In the genomic region with DNA sequence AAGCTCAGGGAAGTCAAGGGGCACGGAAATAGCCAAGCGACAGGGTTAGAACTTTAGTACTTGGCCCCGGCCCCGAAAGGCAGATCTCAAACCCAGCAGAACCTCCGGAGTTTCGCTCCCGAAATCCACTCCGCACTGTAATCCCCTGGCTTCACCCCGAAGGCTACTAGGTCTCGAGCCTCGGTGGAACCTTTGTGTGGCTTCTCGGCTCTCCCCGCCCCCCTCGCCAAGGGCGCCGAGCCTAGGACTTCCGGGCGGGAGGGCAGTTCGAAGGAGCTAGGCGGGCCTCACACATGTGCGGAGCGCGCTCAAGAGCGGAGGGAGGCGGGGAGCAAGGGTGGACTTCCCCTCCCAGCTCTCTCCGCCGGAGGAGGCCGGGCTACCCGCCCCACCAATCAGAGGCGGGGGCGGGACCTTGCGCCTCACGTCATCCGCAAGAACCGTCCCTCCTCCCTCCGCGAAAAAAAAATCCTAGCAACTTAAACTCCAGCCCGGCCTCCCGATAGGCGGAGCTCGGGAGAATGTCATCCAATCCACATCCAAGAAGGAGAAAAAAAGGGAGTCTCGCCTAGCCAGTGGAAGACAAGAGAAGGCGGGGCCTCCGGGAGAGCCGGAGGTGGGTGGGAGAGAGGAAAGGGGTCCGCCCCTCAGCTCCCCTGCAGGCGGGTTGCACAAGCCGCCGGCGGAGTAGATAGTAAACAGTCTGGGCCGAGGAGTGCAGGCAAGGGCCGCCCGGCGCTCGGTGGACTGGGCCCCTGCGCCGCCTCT, we compare ENCODE assay signal across 8 cellular contexts. TPM values are rescaled to one million over a fixed set of nuclear protein-coding genes. Genes with fewer than 3 reads are reported as not detected.
DNase-seq lines count a peak whose midpoint lies in the region; ATAC-seq and TF ChIP-seq lines count a peak whose summit lies in the region.

No MANE protein-coding gene starts in this region.

- no TSS peak for BruUV-seq in Panc1 (replicated peaks; lab: Mats Ljungman, UMichigan)

- H3K4me3 Mint-ChIP-seq in activated T-cell treated with anti-CD3 and anti-CD28 coated beads, Interleukin-2, amount 50 U/mL, for 72 hours = peak overlapping the region; percentile 96 to 99

- DNase-seq in DMS79 treated with DMSO at 0.1 percent for 48 hours (lab: John Stamatoyannopoulos, UW) (peak; percentile 93), Panc1 (ENCODE audit: low read depth, low spot score) (peak; percentile 100)
- DNase-seq in activated T-cell treated with anti-CD3 and anti-CD28 coated beads, Interleukin-2, amount 50 U/mL, for 72 hours = peak; percentile 98 to 99
- peak; percentile 96 for DNase-seq in stimulated activated CD8-positive, alpha-beta memory T cell treated with anti-CD3 and anti-CD28 coated beads, Interleukin-4, amount 100 ng/mL, for 48 hours

- H3K36me3 Mint-ChIP-seq in activated T-cell treated with anti-CD3 and anti-CD28 coated beads, Interleukin-2, amount 50 U/mL, for 72 hours (ENCODE audit: insufficient read depth in 2 of 2) = peaks cover 2 to 3% of the 10 kb centered on the region in 2 donors

- H3K27me3 ChIP-seq in KMS-11 (ENCODE audit: insufficient read depth, low read depth) (no peaks in the 10 kb centered on the region), Panc1 (ENCODE audit: control insufficient read depth, insufficient read depth, low read length) (no peaks in the 10 kb centered on the region), mucosa of stomach (ENCODE audit: control insufficient read depth, insufficient read depth, low read length) (no peaks in the 10 kb centered on the region)

- intact Hi-C loops in Panc1 (cut with micrococcal nuclease; ENCODE audit: unreplicated experiment) = no loop called here

- peaks cover 15% of the 10 kb centered on the region for H3K4me1 ChIP-seq in KMS-11 (ENCODE audit: low read depth, poor library complexity, severe bottlenecking)
- H3K4me1 ChIP-seq in Panc1 (ENCODE audit: control insufficient read depth, insufficient read depth, low read length) = peaks cover 18% of the 10 kb centered on the region
- peaks cover 16% of the 10 kb centered on the region for H3K4me1 ChIP-seq in mucosa of stomach (ENCODE audit: control insufficient read depth, insufficient read depth, low read length)

- peak overlapping the region; percentile 38; the same call in 1 of the 2 replicates for H2AFZ ChIP-seq in KMS-11 (ENCODE audit: low read depth)

- H4K20me1 ChIP-seq in KMS-11 (ENCODE audit: insufficient read depth) = peaks cover 10% of the 10 kb centered on the region; the same call in 1 of the 2 replicates

- peak overlapping the region; percentile 91 for H3K9ac ChIP-seq in KMS-11
- H3K9ac ChIP-seq in mucosa of stomach (ENCODE audit: low read length) = peak overlapping the region; percentile 87

- peaks cover 21% of the 10 kb centered on the region for H3K79me2 ChIP-seq in KMS-11 (ENCODE audit: insufficient read depth, low read depth)

- peaks cover 34% of the 10 kb centered on the region for H3K4me1 Mint-ChIP-seq in activated T-cell treated with anti-CD3 and anti-CD28 coated beads, Interleukin-2, amount 50 U/mL, for 72 hours (ENCODE audit: low read depth)

- CTCF ChIA-PET in Panc1 (lab: Charles Lee) = interaction anchor here (0.6 kb wide), 1 partner anchor 79 kb away, joined by 5 read pairs; no protein-coding TSS in a partner anchor

- no peaks in the 10 kb centered on the region for H3K9me3 ChIP-seq in Panc1 (ENCODE audit: control insufficient read depth, insufficient read depth, low read depth, low read length)
- no peaks in the 10 kb centered on the region for H3K9me3 ChIP-seq in mucosa of stomach (ENCODE audit: control insufficient read depth, low read length)

- H3K27ac ChIP-seq in KMS-11 = peak overlapping the region; percentile 97
- H3K27ac ChIP-seq in Panc1 (ENCODE audit: low read length) = peak overlapping the region; percentile 99

- ATAC-seq in GM21737 (IDR thresholded peaks at IDR 0.05; ENCODE audit: unreplicated experiment) = peak; percentile 35
- ATAC-seq in Panc1 = peak; percentile 59
- ATAC-seq in activated T-cell treated with anti-CD3 and anti-CD28 coated beads, Interleukin-2, amount 50 U/mL, for 72 hours (replicated peaks in 1 of 2) = peak; percentile 46 to 48
- peak; percentile 70 for ATAC-seq in esophagus mucosa

- H3K27ac Mint-ChIP-seq in activated T-cell treated with anti-CD3 and anti-CD28 coated beads, Interleukin-2, amount 50 U/mL, for 72 hours = peak overlapping the region; percentile 96

- TF ChIP-seq CTCF in KMS-11 (conservative IDR thresholded peaks at IDR 0.05; ENCODE audit: low read depth, low read length) (no peak), Panc1 (IDR thresholded peaks at IDR 0.05) (no peak)

- in situ Hi-C loops in Panc1 (cut with HindIII; ENCODE audit: low pct_unique_long_range_greater_than_20kb, low sequenced_read_pairs) = no loop called here

- H3K4me2 ChIP-seq in KMS-11 = peak overlapping the region; percentile 63

- no peaks in the 10 kb centered on the region for H3K9me3 Mint-ChIP-seq in activated T-cell treated with anti-CD3 and anti-CD28 coated beads, Interleukin-2, amount 50 U/mL, for 72 hours

- no peaks in the 10 kb centered on the region for H3K27me3 Mint-ChIP-seq in activated T-cell treated with anti-CD3 and anti-CD28 coated beads, Interleukin-2, amount 50 U/mL, for 72 hours (ENCODE audit: low read depth)

- H3K4me3 ChIP-seq in KMS-11 (IDR thresholded peaks at IDR 0.05; ENCODE audit: insufficient read depth, low read depth, low read length) (no peak overlapping the region), Panc1 (ENCODE audit: low read depth in 2 of 2, low read length in 2 of 2) (peak overlapping the region; percentile 98), mucosa of stomach (ENCODE audit: low read length) (peak overlapping the region; percentile 81)

- POLR2A ChIA-PET in Panc1 (lab: Charles Lee) = interaction anchor here (0.6 to 1.6 kb wide), 4 partner anchors 12 to 511 kb away, joined by 3 to 13 read pairs (median 6); a partner anchor contains a TSS

- H3K36me3 ChIP-seq in KMS-11 (ENCODE audit: insufficient read depth) = no peaks in the 10 kb centered on the region
- H3K36me3 ChIP-seq in Panc1 (ENCODE audit: control insufficient read depth, insufficient read depth, low read length) = peaks cover 3% of the 10 kb centered on the region; the same call in 1 of the 2 replicates
- no peaks in the 10 kb centered on the region for H3K36me3 ChIP-seq in mucosa of stomach (ENCODE audit: control insufficient read depth, insufficient read depth, low read length)

RNA-seq across cellular contexts. Expression of a gene that starts 2.4 kb away (rescaled TPM):
- total RNA-seq in Panc1 (2021; ENCODE audit: unreplicated experiment) (107 TPM), esophagus mucosa (28.5 TPM)
- polyA plus RNA-seq in Panc1 (2012; ENCODE audit: insufficient read length) = 48.8 TPM
- 10 to 100 TPM; 93.1 to 96.4 TPM for total RNA-seq in activated T-cell treated with anti-CD3 and anti-CD28 coated beads, Interleukin-2, amount 50 U/mL, for 72 hours
